Comparison of ENCODE assay signal across 17 cellular contexts in genomic region chr1:243562473-243562872, GRCh38.
"Had no signal": no experiment of that assay in that cellular context is flagged by ENCODE, and none has a peak within 500 bp of the region (broad histone marks: within the 10 kb centered on the region; RNA-seq: fewer than 3 reads in every experiment).

No MANE protein-coding gene starts in this region.

- H3K27ac ChIP-seq: ascending aorta, breast epithelium, epithelial cell of prostate, lower lobe of right lung, neural progenitor cell, tibial artery, vagina, VCaP had no signal

- H3K36me3 ChIP-seq: neural progenitor cell had no signal

- H3K4me3 ChIP-seq: ascending aorta, breast epithelium, lower lobe of right lung, neural progenitor cell, tibial artery, vagina had no signal

- DNase-seq: activated CD4-positive, alpha-beta T cell treated with anti-CD3 and anti-CD28 coated beads for 1 hour; activated CD4-positive, alpha-beta T cell treated with anti-CD3 and anti-CD28 coated beads, Interleukin-2, amount 50 U/mL, for 4 hours; activated naive CD4-positive, alpha-beta T cell treated with anti-CD3 and anti-CD28 coated beads for 36 hours; activated naive CD8-positive, alpha-beta T cell treated with anti-CD3 and anti-CD28 coated beads, Interleukin-2, amount 50 U/mL, for 24 hours; lower lobe of right lung; naive B cell; stimulated activated CD4-positive, alpha-beta T cell treated with anti-CD3 and anti-CD28 coated beads, Interleukin-2, amount 100 ng/mL, for 48 hours; T-helper 1 cell; tibial artery had no signal

- H3K9me3 ChIP-seq: ascending aorta, lower lobe of right lung, tibial artery, vagina had no signal

- H3K4me1 Mint-ChIP-seq: activated naive CD8-positive, alpha-beta T cell treated with anti-CD3 and anti-CD28 coated beads, Interleukin-2, amount 50 U/mL, for 24 hours; naive B cell; neural progenitor cell; stimulated activated memory B cell treated with anti-CD40 and anti-IgM and Interleukin-4, amounts not matched to agents 10 μg/mL and 1 μg/mL and 100 μg/mL, for 72 hours had no signal

- H3K27me3 Mint-ChIP-seq: activated naive CD8-positive, alpha-beta T cell treated with anti-CD3 and anti-CD28 coated beads, Interleukin-2, amount 50 U/mL, for 24 hours; naive B cell; stimulated activated memory B cell treated with anti-CD40 and anti-IgM and Interleukin-4, amounts not matched to agents 10 μg/mL and 1 μg/mL and 100 μg/mL, for 72 hours had no signal

- H3K4me1 ChIP-seq: ascending aorta, breast epithelium, lower lobe of right lung, neural progenitor cell, vagina had no signal

- H3K27ac Mint-ChIP-seq: activated naive CD4-positive, alpha-beta T cell treated with anti-CD3 and anti-CD28 coated beads for 36 hours; activated naive CD8-positive, alpha-beta T cell treated with anti-CD3 and anti-CD28 coated beads, Interleukin-2, amount 50 U/mL, for 24 hours; activated T-helper 2 cell treated with anti-CD3 and anti-CD28 coated beads, Interferon-gamma antibody, Interleukin-2, Interleukin-4, amounts not matched to agents 10 μg/mL and 5 μg/mL and 100 μg/mL, durations not matched to agents 14 hours and 24 hours and 36 hours; neural progenitor cell; stimulated activated memory B cell treated with anti-CD40 and anti-IgM and Interleukin-4, amounts not matched to agents 10 μg/mL and 1 μg/mL and 100 μg/mL, for 72 hours had no signal

- H3K4me3 Mint-ChIP-seq: activated naive CD4-positive, alpha-beta T cell treated with anti-CD3 and anti-CD28 coated beads for 36 hours; activated naive CD8-positive, alpha-beta T cell treated with anti-CD3 and anti-CD28 coated beads, Interleukin-2, amount 50 U/mL, for 24 hours; naive B cell; neural progenitor cell; stimulated activated memory B cell treated with anti-CD40 and anti-IgM and Interleukin-4, amounts not matched to agents 10 μg/mL and 1 μg/mL and 100 μg/mL, for 72 hours had no signal

- H3K27me3 ChIP-seq: ascending aorta, breast epithelium, neural progenitor cell, tibial artery, vagina had no signal
